In the genomic region with DNA sequence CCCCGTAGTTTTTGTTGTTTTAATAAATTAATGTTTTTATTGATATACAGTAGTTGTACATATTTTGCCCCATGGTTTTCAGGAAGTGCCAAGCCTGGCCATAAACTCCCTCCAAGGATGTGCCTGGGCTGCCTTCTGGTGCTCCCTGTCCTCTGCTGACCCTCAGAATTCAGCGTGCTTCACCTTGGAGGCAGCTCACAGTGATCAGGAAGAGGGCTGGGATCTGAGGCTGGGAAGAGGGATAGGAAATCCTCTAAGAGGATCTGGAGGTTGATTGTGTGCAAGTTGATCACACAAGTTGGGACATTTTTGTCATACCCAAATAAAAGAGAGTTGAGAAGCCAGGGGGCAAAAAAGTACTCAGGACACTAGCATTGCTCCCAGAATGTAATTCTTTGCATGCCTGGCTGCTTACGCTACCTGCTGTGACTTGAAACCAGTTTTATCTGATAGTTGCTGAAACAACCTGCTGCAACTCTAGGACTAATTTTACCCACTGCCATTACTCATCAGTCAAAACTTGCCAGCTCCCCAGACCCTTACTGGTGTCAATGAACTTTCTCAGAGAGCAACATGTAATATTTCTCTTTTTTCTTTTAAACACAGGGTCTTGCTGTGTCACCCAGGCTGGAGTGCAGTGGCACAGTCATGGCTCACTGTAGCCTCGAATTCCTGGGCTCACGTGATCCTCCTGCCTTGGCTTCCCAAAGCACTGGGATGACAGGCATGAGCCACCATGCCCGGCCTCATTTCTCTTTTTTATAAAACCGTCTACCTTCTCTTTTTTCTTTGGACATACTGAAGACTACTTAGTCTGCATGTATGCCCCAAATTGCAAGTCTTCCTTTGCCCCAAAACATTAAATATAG, we compare ENCODE assay signal across 26 cellular contexts. TPM values are rescaled to one million over a fixed set of nuclear protein-coding genes. Genes with fewer than 3 reads are reported as not detected.
DNase-seq lines count a peak whose midpoint lies in the region; ATAC-seq and TF ChIP-seq lines count a peak whose summit lies in the region.
"Had no signal": no experiment of that assay in that cellular context is flagged by ENCODE, and none has a peak within 500 bp of the region (broad histone marks: within the 10 kb centered on the region; RNA-seq: fewer than 3 reads in every experiment).

No MANE protein-coding gene starts in this region.

- H3K9ac ChIP-seq in PC-3 (ENCODE audit: low read length), result no peak overlapping the region

- H3K9me3 ChIP-seq in PC-3 (ENCODE audit: low read length) (no peaks in the 10 kb centered on the region), tibial artery (no peaks in the 10 kb centered on the region)
- H3K9me3 ChIP-seq: colonic mucosa, suprapubic skin had no signal

- H3K9me3 Mint-ChIP-seq in chondrocyte (ENCODE audit: low read depth) (no peaks in the 10 kb centered on the region), mesothelial cell of epicardium (no peaks in the 10 kb centered on the region)
- no peaks in the 10 kb centered on the region for H3K9me3 Mint-ChIP-seq in activated CD4-positive, alpha-beta T cell treated with anti-CD3 and anti-CD28 coated beads, Interleukin-2, amount 10 ng/mL, durations not matched to agents 7 days and 5 days
- H3K9me3 Mint-ChIP-seq in naive thymus-derived CD8-positive, alpha-beta T cell, result no peaks in the 10 kb centered on the region
- H3K9me3 Mint-ChIP-seq: activated CD4-positive, alpha-beta memory T cell treated with anti-CD3 and anti-CD28 coated beads for 36 hours; endodermal cell had no signal

- peaks cover 61% of the 10 kb centered on the region for H3K4me1 Mint-ChIP-seq in chondrocyte (ENCODE audit: low read depth)
- H3K4me1 Mint-ChIP-seq in mesothelial cell of epicardium, result peaks cover 32% of the 10 kb centered on the region
- H3K4me1 Mint-ChIP-seq in activated CD4-positive, alpha-beta T cell treated with anti-CD3 and anti-CD28 coated beads, Interleukin-2, amount 10 ng/mL, durations not matched to agents 7 days and 5 days, result no peaks in the 10 kb centered on the region
- no peaks in the 10 kb centered on the region for H3K4me1 Mint-ChIP-seq in naive thymus-derived CD8-positive, alpha-beta T cell

- H4K20me1 ChIP-seq in PC-3 (ENCODE audit: low read length), result no peaks in the 10 kb centered on the region

- H3K4me3 ChIP-seq in PC-3 (ENCODE audit: low read length) (no peak overlapping the region), tibial artery (no peak overlapping the region)
- H3K4me3 ChIP-seq: colonic mucosa, suprapubic skin had no signal

- H3K27me3 Mint-ChIP-seq in chondrocyte (ENCODE audit: low read depth), result no peaks in the 10 kb centered on the region
- no peaks in the 10 kb centered on the region for H3K27me3 Mint-ChIP-seq in mesothelial cell of epicardium (ENCODE audit: low read depth)
- peaks cover 10% of the 10 kb centered on the region for H3K27me3 Mint-ChIP-seq in activated CD4-positive, alpha-beta T cell treated with anti-CD3 and anti-CD28 coated beads, Interleukin-2, amount 10 ng/mL, durations not matched to agents 7 days and 5 days
- H3K27me3 Mint-ChIP-seq in naive thymus-derived CD8-positive, alpha-beta T cell, result peaks cover 10 to 30% (median 16%) of the 10 kb centered on the region in 5 donors

- H3K27ac ChIP-seq in PC-3 (ENCODE audit: low read length) (no peak overlapping the region), tibial artery (no peak overlapping the region)
- H3K27ac ChIP-seq: colonic mucosa, suprapubic skin had no signal

- intact Hi-C loops in PC-3 (cut with micrococcal nuclease) (no loop called here), tibial artery (cut with DNase I; ENCODE audit: low total_unique reads) (no loop called here)

- no TSS peak for BruUV-seq in PC-3 (replicated peaks; lab: Mats Ljungman, UMichigan)

- H3K9me2 ChIP-seq in PC-3 (replicated peaks; ENCODE audit: low read length), result no peaks in the 10 kb centered on the region

- H3K4me3 Mint-ChIP-seq in chondrocyte (ENCODE audit: unreplicated experiment), result no peak overlapping the region
- no peak overlapping the region for H3K4me3 Mint-ChIP-seq in mesothelial cell of epicardium
- no peak overlapping the region for H3K4me3 Mint-ChIP-seq in activated CD4-positive, alpha-beta T cell treated with anti-CD3 and anti-CD28 coated beads, Interleukin-2, amount 10 ng/mL, durations not matched to agents 7 days and 5 days
- no peak overlapping the region for H3K4me3 Mint-ChIP-seq in naive thymus-derived CD8-positive, alpha-beta T cell
- H3K4me3 Mint-ChIP-seq: activated CD4-positive, alpha-beta memory T cell treated with anti-CD3 and anti-CD28 coated beads for 36 hours; endodermal cell; IgD-negative memory B cell had no signal

- H2AFZ ChIP-seq in PC-3 (ENCODE audit: low read length), result no peak overlapping the region

- H3K27me3 ChIP-seq in PC-3 (ENCODE audit: low read length) (no peaks in the 10 kb centered on the region), tibial artery (no peaks in the 10 kb centered on the region)
- H3K27me3 ChIP-seq: colonic mucosa, suprapubic skin had no signal

- no peaks in the 10 kb centered on the region for H3K79me2 ChIP-seq in PC-3 (ENCODE audit: low read length)

- H3K4me2 ChIP-seq in PC-3 (ENCODE audit: low read length), result no peak overlapping the region

- H3K4me1 ChIP-seq in PC-3 (ENCODE audit: insufficient read depth, low read length), result 0 out of 2 replicates have a peak, but pooled peaks cover 5% of the 10 kb centered on the region
- H3K4me1 ChIP-seq in tibial artery, result peaks cover 0 to 47% (median 13%) of the 10 kb centered on the region in 4 donors
- H3K4me1 ChIP-seq: colonic mucosa, suprapubic skin had no signal

- CTCF ChIA-PET in PC-3 (lab: Charles Lee), result interaction anchor here (0.6 kb wide), 2 partner anchors 234 to 358 kb away, joined by 9 to 11 read pairs; no protein-coding TSS in a partner anchor
- CTCF ChIA-PET in activated CD4-positive, alpha-beta T cell treated with anti-CD3 and anti-CD28 coated beads, Interleukin-2, amount 10 ng/mL, durations not matched to agents 7 days and 5 days (lab: Charles Lee), result interaction anchor here (0.6 to 1.0 kb wide), 2 partner anchors 31 to 404 kb away, joined by 3 to 5 read pairs; no protein-coding TSS in a partner anchor

- POLR2A ChIA-PET in PC-3 (lab: Charles Lee; ENCODE audit: unreplicated experiment), result no interaction called here
- POLR2A ChIA-PET in activated CD4-positive, alpha-beta T cell treated with anti-CD3 and anti-CD28 coated beads, Interleukin-2, amount 10 ng/mL, durations not matched to agents 7 days and 5 days (lab: Charles Lee), result no interaction called here
- POLR2A ChIA-PET in naive thymus-derived CD8-positive, alpha-beta T cell (lab: Charles Lee), result no interaction called here

- DNase-seq in EL, result peak; percentile 61
- DNase-seq in PC-3, result peak; percentile 56
- DNase-seq in chondrocyte (ENCODE audit: low spot score), result no peak
- no peak for DNase-seq in mesothelial cell of epicardium (ENCODE audit: low spot score in 2 of 2, unreplicated experiment in 2 of 2)
- no peak for DNase-seq in activated CD4-positive, alpha-beta T cell treated with anti-CD3 and anti-CD28 coated beads, Interleukin-2, amount 10 ng/mL, durations not matched to agents 7 days and 5 days
- DNase-seq in naive thymus-derived CD8-positive, alpha-beta T cell, result no peak
- no peak for DNase-seq in tibial artery
- DNase-seq in occipital lobe (lab: John Stamatoyannopoulos, UW), result no peak
- DNase-seq: activated CD4-positive, alpha-beta memory T cell treated with anti-CD3 and anti-CD28 coated beads for 36 hours; activated naive CD4-positive, alpha-beta T cell; anterior cingulate cortex; colonic mucosa; DMS153; endodermal cell; HCEC 1CT; kidney; midbrain; NCI-H2029 treated with DMSO at 0.1 percent for 48 hours; NCI-H510A treated with DMSO at 0.1 percent for 48 hours; retina; SHP77 treated with DMSO at 0.1 percent for 48 hours; stimulated activated CD4-positive, alpha-beta T cell treated with anti-CD3 and anti-CD28 coated beads, Interleukin-12 subunit alpha, Interleukin-12 subunit beta, amount 100 ng/mL, for 4 hours; T-helper 1 cell had no signal

- H3K36me3 Mint-ChIP-seq in chondrocyte (ENCODE audit: low read depth), result no peaks in the 10 kb centered on the region
- no peaks in the 10 kb centered on the region for H3K36me3 Mint-ChIP-seq in mesothelial cell of epicardium
- no peaks in the 10 kb centered on the region for H3K36me3 Mint-ChIP-seq in activated CD4-positive, alpha-beta T cell treated with anti-CD3 and anti-CD28 coated beads, Interleukin-2, amount 10 ng/mL, durations not matched to agents 7 days and 5 days (ENCODE audit: low read depth)
- H3K36me3 Mint-ChIP-seq in naive thymus-derived CD8-positive, alpha-beta T cell, result no peaks in the 10 kb centered on the region
- H3K36me3 Mint-ChIP-seq: activated CD4-positive, alpha-beta memory T cell treated with anti-CD3 and anti-CD28 coated beads for 36 hours had no signal

- no peaks in the 10 kb centered on the region for H3F3A ChIP-seq in PC-3 (ENCODE audit: low read length, unreplicated experiment)

- ATAC-seq in PC-3, result no peak
- ATAC-seq in naive thymus-derived CD8-positive, alpha-beta T cell, result no peak

- no peak for TF ChIP-seq CTCF in PC-3 (conservative IDR thresholded peaks at IDR 0.05; ENCODE audit: low read depth, low read length)
- peak; percentile 8 for TF ChIP-seq CTCF in chondrocyte (IDR thresholded peaks at IDR 0.05)
- TF ChIP-seq CTCF in mesothelial cell of epicardium (IDR thresholded peaks at IDR 0.05; ENCODE audit: unreplicated experiment), result no peak
- no peak for TF ChIP-seq CTCF in tibial artery (IDR thresholded peaks at IDR 0.05)

- H3K27ac Mint-ChIP-seq in chondrocyte (ENCODE audit: unreplicated experiment) (peak overlapping the region; percentile 89), mesothelial cell of epicardium (peak overlapping the region; percentile 55)
- no peak overlapping the region for H3K27ac Mint-ChIP-seq in activated CD4-positive, alpha-beta T cell treated with anti-CD3 and anti-CD28 coated beads, Interleukin-2, amount 10 ng/mL, durations not matched to agents 7 days and 5 days
- H3K27ac Mint-ChIP-seq in naive thymus-derived CD8-positive, alpha-beta T cell, result no peak overlapping the region
- H3K27ac Mint-ChIP-seq: activated CD4-positive, alpha-beta memory T cell treated with anti-CD3 and anti-CD28 coated beads for 36 hours; endodermal cell; IgD-negative memory B cell had no signal

- no peaks in the 10 kb centered on the region for H3K36me3 ChIP-seq in PC-3 (ENCODE audit: low read depth, low read length)
- no peaks in the 10 kb centered on the region for H3K36me3 ChIP-seq in tibial artery
- H3K36me3 ChIP-seq: colonic mucosa, suprapubic skin had no signal

RNA-seq across cellular contexts. Expression of a gene that starts 29.0 kb away (rescaled TPM):
- not detected in 2 replicates for total RNA-seq in PC-3 (2014; rRNA removed)
- 0.07 to 0.12 TPM (median 0.08 TPM) in 3 replicates for total RNA-seq in chondrocyte
- 0.18 to 0.38 TPM (median 0.29 TPM) in 3 replicates for total RNA-seq in mesothelial cell of epicardium
- total RNA-seq in activated CD4-positive, alpha-beta T cell treated with anti-CD3 and anti-CD28 coated beads, Interleukin-2, amount 10 ng/mL, durations not matched to agents 7 days and 5 days, result not detected
- not detected for total RNA-seq in naive thymus-derived CD8-positive, alpha-beta T cell
- polyA plus RNA-seq in naive thymus-derived CD8-positive, alpha-beta T cell, result not detected
- not detected for total RNA-seq in occipital lobe
- total RNA-seq: activated CD4-positive, alpha-beta memory T cell treated with anti-CD3 and anti-CD28 coated beads for 36 hours had no signal
- polyA plus RNA-seq: neural cell had no signal

RNA-seq across cellular contexts. Expression of a gene that starts 44.9 kb away (rescaled TPM):
- 10.8 and 13.1 TPM in 2 replicates for total RNA-seq in PC-3 (2014; rRNA removed)
- 46.8 to 63.2 TPM (median 48.1 TPM) in 3 replicates for total RNA-seq in chondrocyte
- 15.4 to 16.5 TPM (median 15.9 TPM) in 3 replicates for total RNA-seq in mesothelial cell of epicardium
- 1 to 10 TPM; 8.8 to 9.3 TPM for total RNA-seq in activated CD4-positive, alpha-beta T cell treated with anti-CD3 and anti-CD28 coated beads, Interleukin-2, amount 10 ng/mL, durations not matched to agents 7 days and 5 days
- 10 to 100 TPM; 14.7 to 16.9 TPM for total RNA-seq in naive thymus-derived CD8-positive, alpha-beta T cell
- 1 to 10 TPM; 2.5 to 3.0 (median 2.6) TPM for polyA plus RNA-seq in naive thymus-derived CD8-positive, alpha-beta T cell
- total RNA-seq in occipital lobe, result 13.6 TPM

Comparison
In these comparisons a context has a peak if more than half of its experiments do, and no peak if none do; other contexts are left out.
1. DNase-seq: peak in EL (single experiment) and PC-3 (single experiment); none in chondrocyte (single experiment), mesothelial cell of epicardium (0 of 2), activated CD4-positive, alpha-beta T cell treated with anti-CD3 and anti-CD28 coated beads, Interleukin-2, amount 10 ng/mL, durations not matched to agents 7 days and 5 days (single experiment), naive thymus-derived CD8-positive, alpha-beta T cell (0 of 10), tibial artery (0 of 2) and occipital lobe (single experiment).
2. H3K27ac Mint-ChIP-seq: peak in chondrocyte (single experiment) and mesothelial cell of epicardium (single experiment); none in activated CD4-positive, alpha-beta T cell treated with anti-CD3 and anti-CD28 coated beads, Interleukin-2, amount 10 ng/mL, durations not matched to agents 7 days and 5 days (single experiment) and naive thymus-derived CD8-positive, alpha-beta T cell (0 of 10).